ENCODE assay signal across 32 cellular contexts in the genomic region with DNA sequence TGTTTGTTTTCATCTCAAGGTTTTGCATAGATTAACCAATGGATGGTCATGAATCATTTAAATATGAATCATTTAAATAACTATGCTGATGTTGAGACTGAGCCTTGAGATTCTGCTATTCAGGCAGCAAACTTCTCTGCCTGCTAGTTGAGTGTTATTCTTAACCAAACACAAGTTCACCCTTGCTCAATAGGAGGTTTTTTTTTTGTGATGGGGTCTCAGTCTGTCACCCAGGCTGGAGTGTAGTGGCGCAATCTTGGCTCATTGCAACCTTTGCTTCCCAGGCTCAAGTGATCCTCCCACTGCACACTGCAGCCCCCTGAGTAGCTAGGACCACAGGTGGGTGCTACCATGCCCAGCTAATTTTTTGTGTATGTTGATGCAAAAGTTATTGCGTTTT.
"Had no signal": no experiment of that assay in that cellular context is flagged by ENCODE, and none has a peak within 500 bp of the region (broad histone marks: within the 10 kb centered on the region; RNA-seq: fewer than 3 reads in every experiment).

No MANE protein-coding gene starts in this region.

- H3K4me1 Mint-ChIP-seq: memory B cell; naive B cell; stimulated activated memory B cell treated with anti-CD40 and anti-IgM and Interleukin-4, amounts not matched to agents 10 μg/mL and 1 μg/mL and 100 μg/mL, for 72 hours had no signal

- H3K27ac ChIP-seq: coronary artery, esophagus muscularis mucosa, foreskin keratinocyte, gastroesophageal sphincter, heart left ventricle, lower lobe of right lung, neutrophil, parathyroid adenoma, sigmoid colon, skin epidermis, spleen, testis, tibial artery had no signal

- ATAC-seq: foreskin keratinocyte; gastroesophageal sphincter; heart left ventricle; left ventricle myocardium superior; lower lobe of right lung; mucosa of descending colon; natural killer cell treated with Interleukin-12 subunit alpha and Interleukin-12 subunit beta and Interleukin-15 and Interleukin-18, amount 100 ng/mL, for 72 hours; right cardiac atrium; stimulated activated memory B cell treated with anti-CD40 and anti-IgM and Interleukin-4, amounts not matched to agents 10 μg/mL and 1 μg/mL and 100 μg/mL, for 72 hours; stimulated activated naive CD8-positive, alpha-beta T cell treated with anti-CD3 and anti-CD28 coated beads, Interleukin-15, Interleukin-2, amounts not matched to agents 100 U/mL and 50 U/mL, for 24 hours had no signal

- H3K36me3 Mint-ChIP-seq: memory B cell; mesothelial cell of epicardium; naive B cell; natural killer cell treated with Interleukin-12 subunit alpha and Interleukin-12 subunit beta and Interleukin-15 and Interleukin-18, amount 100 ng/mL, for 72 hours; stimulated activated memory B cell treated with anti-CD40 and anti-IgM and Interleukin-4, amounts not matched to agents 10 μg/mL and 1 μg/mL and 100 μg/mL, for 72 hours; type B pancreatic cell had no signal

- DNase-seq: dermis blood vessel endothelial cell; effector memory CD4-positive, alpha-beta T cell; foreskin keratinocyte; heart left ventricle; hippocampal formation; left ventricle myocardium superior; lower lobe of right lung; mucosa of descending colon; naive B cell; right cardiac atrium; sigmoid colon; spleen; stimulated activated CD4-positive, alpha-beta T cell treated with anti-CD3 and anti-CD28 coated beads, Interleukin-4, amount 100 ng/mL, for 4 hours; stimulated activated naive CD8-positive, alpha-beta T cell treated with anti-CD3 and anti-CD28 coated beads, Interleukin-15, Interleukin-2, amounts not matched to agents 100 U/mL and 50 U/mL, for 24 hours; substantia nigra; testis; tibial artery had no signal

- H3K9me3 ChIP-seq: esophagus muscularis mucosa, gastroesophageal sphincter, heart left ventricle, lower lobe of right lung, mucosa of descending colon, neutrophil, sigmoid colon, spleen, testis, tibial artery had no signal

- H3K9ac ChIP-seq: parathyroid adenoma had no signal

- H3K4me3 Mint-ChIP-seq: memory B cell; mesothelial cell of epicardium; naive B cell; natural killer cell treated with Interleukin-12 subunit alpha and Interleukin-12 subunit beta and Interleukin-15 and Interleukin-18, amount 100 ng/mL, for 72 hours; neural crest cell; stimulated activated memory B cell treated with anti-CD40 and anti-IgM and Interleukin-4, amounts not matched to agents 10 μg/mL and 1 μg/mL and 100 μg/mL, for 72 hours; type B pancreatic cell had no signal

- H3K36me3 ChIP-seq: esophagus muscularis mucosa, gastroesophageal sphincter, heart left ventricle, lower lobe of right lung, neutrophil, sigmoid colon, spleen, tibial artery had no signal

- H2AFZ ChIP-seq: parathyroid adenoma had no signal

- H3K9me3 Mint-ChIP-seq: memory B cell; mesothelial cell of epicardium; natural killer cell treated with Interleukin-12 subunit alpha and Interleukin-12 subunit beta and Interleukin-15 and Interleukin-18, amount 100 ng/mL, for 72 hours; neural crest cell; stimulated activated memory B cell treated with anti-CD40 and anti-IgM and Interleukin-4, amounts not matched to agents 10 μg/mL and 1 μg/mL and 100 μg/mL, for 72 hours; type B pancreatic cell had no signal

- H3K27me3 Mint-ChIP-seq: progenitor cell of endocrine pancreas, type B pancreatic cell had no signal

- H3K79me2 ChIP-seq: parathyroid adenoma had no signal

- H3K4me3 ChIP-seq: coronary artery, esophagus muscularis mucosa, gastroesophageal sphincter, heart left ventricle, lower lobe of right lung, mucosa of descending colon, sigmoid colon, skin epidermis, spleen, testis, tibial artery had no signal

- H3K27ac Mint-ChIP-seq: memory B cell; mesothelial cell of epicardium; naive B cell; natural killer cell treated with Interleukin-12 subunit alpha and Interleukin-12 subunit beta and Interleukin-15 and Interleukin-18, amount 100 ng/mL, for 72 hours; progenitor cell of endocrine pancreas; stimulated activated memory B cell treated with anti-CD40 and anti-IgM and Interleukin-4, amounts not matched to agents 10 μg/mL and 1 μg/mL and 100 μg/mL, for 72 hours; type B pancreatic cell had no signal

- H3K4me1 ChIP-seq: foreskin keratinocyte, parathyroid adenoma, spleen, testis had no signal

- FAIRE-seq: endothelial cell of umbilical vein, keratinocyte had no signal

- H3K27me3 ChIP-seq: esophagus muscularis mucosa, gastroesophageal sphincter, heart left ventricle, neutrophil, sigmoid colon, spleen, testis, tibial artery had no signal
